ENCODE assay signal across 18 cellular contexts in the genomic region with DNA sequence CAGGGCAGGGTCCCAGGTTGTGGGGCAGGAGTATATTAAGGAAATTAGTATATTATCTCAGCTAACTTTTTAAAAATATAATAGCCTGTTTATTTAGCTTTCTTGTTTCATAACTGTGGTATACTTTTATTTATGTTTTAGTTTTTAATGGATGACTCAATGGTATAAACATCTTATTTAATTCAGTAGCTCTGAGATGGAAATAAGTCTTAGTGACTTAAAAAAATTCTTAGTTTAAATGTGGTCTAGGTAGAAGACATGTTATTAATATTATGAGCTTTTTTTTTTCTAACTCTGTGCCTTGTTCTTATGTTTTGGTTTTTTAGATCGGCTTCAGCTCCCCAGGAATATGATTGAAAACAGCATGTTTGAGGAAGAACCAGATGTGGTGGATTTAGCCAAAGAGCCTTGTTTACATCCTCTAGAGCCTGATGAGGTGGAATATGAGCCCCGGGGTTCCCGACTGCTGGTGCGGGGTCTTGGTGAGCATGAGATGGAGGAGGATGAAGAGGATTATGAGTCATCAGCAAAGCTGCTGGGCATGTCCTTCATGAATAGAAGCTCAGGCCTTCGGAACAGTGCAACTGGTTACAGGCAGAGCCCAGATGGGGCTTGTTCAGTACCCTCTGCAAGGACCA. TPM values are rescaled to one million over a fixed set of nuclear protein-coding genes. Genes with fewer than 3 reads are reported as not detected.
DNase-seq lines count a peak whose midpoint lies in the region; ATAC-seq and TF ChIP-seq lines count a peak whose summit lies in the region.
"Had no signal": no experiment of that assay in that cellular context is flagged by ENCODE, and none has a peak within 500 bp of the region (broad histone marks: within the 10 kb centered on the region; RNA-seq: fewer than 3 reads in every experiment).

No MANE protein-coding gene starts in this region.

- DNase-seq in AG10803 (ENCODE audit: low read depth) (peak; percentile 36), HFF-Myc (ENCODE audit: extremely low read depth, low read depth) (peak; percentile 93), astrocyte of the spinal cord (ENCODE audit: low read depth, low spot score) (peak; percentile 69), mesenchymal stem cell (peak; percentile 63), SW480 (ENCODE audit: low spot score) (no peak), T-cell (no peak)
- no peak for DNase-seq in activated CD8-positive, alpha-beta memory T cell treated with anti-CD3 and anti-CD28 coated beads, Interleukin-2, amount 10 ng/mL, durations not matched to agents 7 days and 5 days
- DNase-seq: activated CD4-positive, alpha-beta T cell treated with anti-CD3 and anti-CD28 coated beads, Interleukin-2, amount 10 ng/mL, durations not matched to agents 24 days and 14 days; GOT3; left ventricle myocardium superior; NCI-H1694 treated with DMSO at 0.1 percent for 48 hours; NCI-H510A treated with DMSO at 0.1 percent for 48 hours; right lobe of liver; stimulated activated naive B cell treated with anti-CD40 and anti-IgM and Interleukin-4, amounts not matched to agents 10 μg/mL and 1 μg/mL and 100 μg/mL, for 72 hours had no signal

- in situ Hi-C loops in astrocyte of the spinal cord (cut with HindIII; ENCODE audit: low sequenced_read_pairs): no loop called here

- no peak overlapping the region for H3K27ac Mint-ChIP-seq in activated CD8-positive, alpha-beta memory T cell treated with anti-CD3 and anti-CD28 coated beads, Interleukin-2, amount 10 ng/mL, durations not matched to agents 7 days and 5 days
- peak overlapping the region in 1 of 2 donors; percentile 50 for H3K27ac Mint-ChIP-seq in T-cell
- H3K27ac Mint-ChIP-seq: activated CD4-positive, alpha-beta T cell treated with anti-CD3 and anti-CD28 coated beads, Interleukin-2, amount 10 ng/mL, durations not matched to agents 24 days and 14 days; activated T-helper 1 cell treated with anti-CD3 and anti-CD28 coated beads, Interleukin-12 subunit alpha, Interleukin-12 subunit beta, Interleukin-2, Interleukin-4 antibody, amounts not matched to agents 30 ng/mL and 10 ng/mL and 1 ng/mL, durations not matched to agents 14 hours and 24 hours and 36 hours had no signal

- H3K9me3 ChIP-seq in mesenchymal stem cell (ENCODE audit: control insufficient read depth, low read length): no peaks in the 10 kb centered on the region
- H3K9me3 ChIP-seq: breast epithelium, right lobe of liver had no signal

- H2AK5ac ChIP-seq in mesenchymal stem cell (ENCODE audit: low read length, severe bottlenecking): peak overlapping the region; percentile 13

- H3K18ac ChIP-seq in mesenchymal stem cell (ENCODE audit: low read depth in 1 of 2, low read length in 2 of 2): no peak overlapping the region

- no peak overlapping the region for H2BK12ac ChIP-seq in mesenchymal stem cell (ENCODE audit: low read length in 2 of 2)

- H3K4ac ChIP-seq in mesenchymal stem cell (ENCODE audit: low read depth in 1 of 2, low read length in 2 of 2): no peak overlapping the region

- no peak overlapping the region for H3K4me3 Mint-ChIP-seq in activated CD8-positive, alpha-beta memory T cell treated with anti-CD3 and anti-CD28 coated beads, Interleukin-2, amount 10 ng/mL, durations not matched to agents 7 days and 5 days
- H3K4me3 Mint-ChIP-seq in T-cell: no peak overlapping the region
- H3K4me3 Mint-ChIP-seq: activated CD4-positive, alpha-beta T cell treated with anti-CD3 and anti-CD28 coated beads, Interleukin-2, amount 10 ng/mL, durations not matched to agents 24 days and 14 days; activated T-helper 1 cell treated with anti-CD3 and anti-CD28 coated beads, Interleukin-12 subunit alpha, Interleukin-12 subunit beta, Interleukin-2, Interleukin-4 antibody, amounts not matched to agents 30 ng/mL and 10 ng/mL and 1 ng/mL, durations not matched to agents 14 hours and 24 hours and 36 hours; neural crest cell; stimulated activated naive B cell treated with anti-CD40 and anti-IgM and Interleukin-4, amounts not matched to agents 10 μg/mL and 1 μg/mL and 100 μg/mL, for 72 hours had no signal

- no peak overlapping the region for H3K9ac ChIP-seq in mesenchymal stem cell (ENCODE audit: low read length)

- H4K91ac ChIP-seq in mesenchymal stem cell (ENCODE audit: low read length): no peak overlapping the region

- H3K14ac ChIP-seq in mesenchymal stem cell (ENCODE audit: low read length in 2 of 2): no peak overlapping the region

- H2BK120ac ChIP-seq in mesenchymal stem cell (ENCODE audit: low read depth, low read length): no peak overlapping the region

- peaks cover 13% of the 10 kb centered on the region for H3K4me1 ChIP-seq in mesenchymal stem cell (ENCODE audit: control insufficient read depth, insufficient read depth, low read depth, low read length)
- H3K4me1 ChIP-seq: breast epithelium, right lobe of liver had no signal

- H3K36me3 Mint-ChIP-seq in activated CD8-positive, alpha-beta memory T cell treated with anti-CD3 and anti-CD28 coated beads, Interleukin-2, amount 10 ng/mL, durations not matched to agents 7 days and 5 days: peaks cover 48% of the 10 kb centered on the region
- peaks cover 28% of the 10 kb centered on the region for H3K36me3 Mint-ChIP-seq in T-cell

- H3K79me1 ChIP-seq in mesenchymal stem cell (replicated peaks; ENCODE audit: low read length, poor library complexity, severe bottlenecking): peaks cover 9% of the 10 kb centered on the region

- no peaks in the 10 kb centered on the region for H3K27me3 Mint-ChIP-seq in activated CD8-positive, alpha-beta memory T cell treated with anti-CD3 and anti-CD28 coated beads, Interleukin-2, amount 10 ng/mL, durations not matched to agents 7 days and 5 days
- no peaks in the 10 kb centered on the region for H3K27me3 Mint-ChIP-seq in T-cell
- H3K27me3 Mint-ChIP-seq: activated CD4-positive, alpha-beta T cell treated with anti-CD3 and anti-CD28 coated beads, Interleukin-2, amount 10 ng/mL, durations not matched to agents 24 days and 14 days; stimulated activated naive B cell treated with anti-CD40 and anti-IgM and Interleukin-4, amounts not matched to agents 10 μg/mL and 1 μg/mL and 100 μg/mL, for 72 hours had no signal

- ATAC-seq in HG02981 (IDR thresholded peaks at IDR 0.05; ENCODE audit: unreplicated experiment) (no peak), T-cell (replicated peaks in 1 of 4) (no peak)
- ATAC-seq in activated CD8-positive, alpha-beta memory T cell treated with anti-CD3 and anti-CD28 coated beads, Interleukin-2, amount 10 ng/mL, durations not matched to agents 7 days and 5 days: no peak
- ATAC-seq: left ventricle myocardium superior; right lobe of liver; stimulated activated naive B cell treated with anti-CD40 and anti-IgM and Interleukin-4, amounts not matched to agents 10 μg/mL and 1 μg/mL and 100 μg/mL, for 72 hours had no signal

- POLR2A ChIA-PET in T-cell (lab: Charles Lee): interaction anchor here (0.6 to 1.3 kb wide), 2 partner anchors 8 to 69 kb away, joined by 4 read pairs; no protein-coding TSS in a partner anchor

- H2AFZ ChIP-seq in mesenchymal stem cell (ENCODE audit: low read depth, low read length): no peak overlapping the region

- no peak overlapping the region for H3K4me3 ChIP-seq in AG10803 (ENCODE audit: low read length)
- H3K4me3 ChIP-seq in HFF-Myc (replicated peaks; ENCODE audit: low read depth, low read length): no peak overlapping the region
- H3K4me3 ChIP-seq in astrocyte of the spinal cord (ENCODE audit: low read depth, low read length): no peak overlapping the region
- H3K4me3 ChIP-seq in mesenchymal stem cell (ENCODE audit: insufficient read depth in 1 of 2, low read depth in 1 of 2, low read length in 2 of 2): no peak overlapping the region
- H3K4me3 ChIP-seq: breast epithelium, right lobe of liver had no signal

- 58% methylated on average over 5 of the region's 5 CpGs for WGBS in mesenchymal stem cell

- H3K4me1 Mint-ChIP-seq in activated CD8-positive, alpha-beta memory T cell treated with anti-CD3 and anti-CD28 coated beads, Interleukin-2, amount 10 ng/mL, durations not matched to agents 7 days and 5 days: peaks cover 22% of the 10 kb centered on the region
- H3K4me1 Mint-ChIP-seq in T-cell: peaks cover 76 to 80% (median 78%) of the 10 kb centered on the region in 3 donors

- no peak overlapping the region for H4K8ac ChIP-seq in mesenchymal stem cell (ENCODE audit: low read length)

- no peak overlapping the region for H2BK15ac ChIP-seq in mesenchymal stem cell (ENCODE audit: low read depth, poor library complexity, severe bottlenecking)

- no peaks in the 10 kb centered on the region for H3K9me3 Mint-ChIP-seq in activated CD8-positive, alpha-beta memory T cell treated with anti-CD3 and anti-CD28 coated beads, Interleukin-2, amount 10 ng/mL, durations not matched to agents 7 days and 5 days (ENCODE audit: low read depth)
- no peaks in the 10 kb centered on the region for H3K9me3 Mint-ChIP-seq in T-cell
- H3K9me3 Mint-ChIP-seq: activated CD4-positive, alpha-beta T cell treated with anti-CD3 and anti-CD28 coated beads, Interleukin-2, amount 10 ng/mL, durations not matched to agents 24 days and 14 days; activated T-helper 1 cell treated with anti-CD3 and anti-CD28 coated beads, Interleukin-12 subunit alpha, Interleukin-12 subunit beta, Interleukin-2, Interleukin-4 antibody, amounts not matched to agents 30 ng/mL and 10 ng/mL and 1 ng/mL, durations not matched to agents 14 hours and 24 hours and 36 hours; neural crest cell; stimulated activated naive B cell treated with anti-CD40 and anti-IgM and Interleukin-4, amounts not matched to agents 10 μg/mL and 1 μg/mL and 100 μg/mL, for 72 hours had no signal

- peaks cover 7 to 33% of the 10 kb centered on the region in 2 experiments for H3K36me3 ChIP-seq in mesenchymal stem cell (ENCODE audit: control insufficient read depth in 1 of 2, insufficient read depth in 2 of 2, low read depth in 1 of 2, low read length in 2 of 2)
- H3K36me3 ChIP-seq: breast epithelium had no signal

- TF ChIP-seq CTCF in AG10803 (conservative IDR thresholded peaks at IDR 0.05; ENCODE audit: low read length) (no peak), HFF-Myc (IDR thresholded peaks at IDR 0.05; ENCODE audit: low read depth, low read length, missing control alignments) (no peak), astrocyte of the spinal cord (IDR thresholded peaks at IDR 0.05; ENCODE audit: low read depth, low read length) (no peak)

- H2BK5ac ChIP-seq in mesenchymal stem cell (ENCODE audit: low read depth, low read length, poor library complexity, severe bottlenecking): no peak overlapping the region

- no peaks in the 10 kb centered on the region for H3K27me3 ChIP-seq in mesenchymal stem cell (ENCODE audit: control insufficient read depth in 1 of 2, insufficient read depth in 1 of 2, low read length in 2 of 2)
- H3K27me3 ChIP-seq: breast epithelium, right lobe of liver had no signal

- CTCF ChIA-PET in activated CD8-positive, alpha-beta memory T cell treated with anti-CD3 and anti-CD28 coated beads, Interleukin-2, amount 10 ng/mL, durations not matched to agents 7 days and 5 days (lab: Charles Lee): interaction anchor here (0.6 to 1.2 kb wide), 2 partner anchors 68 to 110 kb away, joined by 3 read pairs; no protein-coding TSS in a partner anchor
- CTCF ChIA-PET in T-cell (lab: Charles Lee): interaction anchor here in 1 of 2 donors (1.6 kb wide), 1 partner anchor 11 kb away, joined by 5 read pairs; no protein-coding TSS in a partner anchor

- no peak overlapping the region for H3K4me2 ChIP-seq in mesenchymal stem cell (ENCODE audit: low read length, poor library complexity, severe bottlenecking)

- no peak overlapping the region for H3K23ac ChIP-seq in mesenchymal stem cell (ENCODE audit: low read length in 2 of 2)

- H3K27ac ChIP-seq in mesenchymal stem cell (ENCODE audit: low read length, poor library complexity, severe bottlenecking): peak overlapping the region; percentile 65
- H3K27ac ChIP-seq: breast epithelium, right lobe of liver had no signal

RNA-seq across cellular contexts. Expression of a gene that starts 43.1 kb away (rescaled TPM):
- 10.2 TPM for polyA plus RNA-seq in mesenchymal stem cell (2013, experiment 1 of 2)
- 10.3 TPM for polyA plus RNA-seq in mesenchymal stem cell (2013, experiment 2 of 2)
- 10 to 100 TPM; 67.4 to 80.4 TPM for total RNA-seq in activated CD8-positive, alpha-beta memory T cell treated with anti-CD3 and anti-CD28 coated beads, Interleukin-2, amount 10 ng/mL, durations not matched to agents 7 days and 5 days
- 100 to 1,000 TPM in 1 of 5 donors, 10 to 100 TPM in 4; 82.3 to 102 (median 86.3) TPM for total RNA-seq in T-cell

Comparison
In these comparisons a context has a peak if more than half of its experiments do, and no peak if none do; other contexts are left out.
1. DNase-seq: peak in AG10803 (single experiment), HFF-Myc (single experiment), astrocyte of the spinal cord (single experiment) and mesenchymal stem cell (single experiment); none in SW480 (single experiment), activated CD8-positive, alpha-beta memory T cell treated with anti-CD3 and anti-CD28 coated beads, Interleukin-2, amount 10 ng/mL, durations not matched to agents 7 days and 5 days (single experiment) and T-cell (0 of 34).